In genomic region chr22:44157916-44158618, GRCh38 we compare ENCODE assay signal across 14 cellular contexts. TPM values are rescaled to one million over a fixed set of nuclear protein-coding genes. Genes with fewer than 3 reads are reported as not detected.
DNase-seq lines count a peak whose midpoint lies in the region; TF ChIP-seq lines count a peak whose summit lies in the region.
"Had no signal": no experiment of that assay in that cellular context is flagged by ENCODE, and none has a peak within 500 bp of the region (broad histone marks: within the 10 kb centered on the region; RNA-seq: fewer than 3 reads in every experiment).

No MANE protein-coding gene starts in this region.

- H3K4me3 ChIP-seq in iPS-20b (ENCODE audit: low read length) (no peak overlapping the region; the same call in 1 of the 2 replicates), stomach smooth muscle (ENCODE audit: low read length in 2 of 2) (peak overlapping the region in 1 of 2 donors; percentile 49)
- H3K4me3 ChIP-seq: K562 had no signal

- no CpG with 5 or more reads among the region's 13 CpGs for WGBS in H9 (ENCODE audit: extremely low coverage, insufficient read length, low lambda C conversion rate)

- H3K4me2 ChIP-seq in H9 (ENCODE audit: insufficient read depth, insufficient read length, low read length) = no peak overlapping the region

- H3K36me3 Mint-ChIP-seq in H9 (ENCODE audit: insufficient read depth in 1 of 3, low read depth in 3 of 3) (no peaks in the 10 kb centered on the region; a peak in 2 of 7 replicates), brain (no peaks in the 10 kb centered on the region), progenitor cell of endocrine pancreas (ENCODE audit: insufficient read depth) (no peaks in the 10 kb centered on the region)

- H2BK20ac ChIP-seq in H9 (ENCODE audit: low read depth, low read length, poor library complexity, severe bottlenecking) = no peak overlapping the region

- no peak overlapping the region for H3T11ph ChIP-seq in H9 (ENCODE audit: low read length)

- H3K23ac ChIP-seq in H9 (ENCODE audit: insufficient read length, low read depth, low read length) = no peak overlapping the region

- no peak overlapping the region for H2BK120ac ChIP-seq in H9 (ENCODE audit: low read depth, low read length, poor library complexity, severe bottlenecking)

- no peaks in the 10 kb centered on the region for H3K23me2 ChIP-seq in H9 (ENCODE audit: insufficient read length, low read depth, low read length, poor library complexity, severe bottlenecking)

- no peak for DNase-seq in H9
- no peak for DNase-seq in activated gamma-delta T cell (lab: John Stamatoyannopoulos, UW)
- DNase-seq in amygdala (lab: John Stamatoyannopoulos, UW) = no peak
- DNase-seq in progenitor cell of endocrine pancreas (ENCODE audit: low spot score, unreplicated experiment) = no peak
- no peak for DNase-seq in NCI-H748 (lab: John Stamatoyannopoulos, UW; ENCODE audit: unreplicated experiment)
- DNase-seq: BE2C; CD4-positive, alpha-beta memory T cell; DMS79 had no signal

- H2AFZ ChIP-seq in H9 (ENCODE audit: low read length) = no peak overlapping the region

- H3K36me3 ChIP-seq in iPS-20b (ENCODE audit: insufficient read depth, low read depth, low read length) = no peaks in the 10 kb centered on the region
- H3K36me3 ChIP-seq in stomach smooth muscle (ENCODE audit: control insufficient read depth in 2 of 2, insufficient read depth in 2 of 2, low read length in 2 of 2) = no peaks in the 10 kb centered on the region
- H3K36me3 ChIP-seq: BE2C had no signal

- H2BK15ac ChIP-seq in H9 (ENCODE audit: low read depth, low read length) = no peak overlapping the region

- H4K5ac ChIP-seq in H9 (ENCODE audit: insufficient read length, low read depth, low read length) = no peak overlapping the region

- H3K27me3 ChIP-seq in H9 (ENCODE audit: insufficient read depth, low read length) = no peaks in the 10 kb centered on the region
- no peaks in the 10 kb centered on the region for H3K27me3 ChIP-seq in iPS-20b (ENCODE audit: insufficient read depth, low read length)
- H3K27me3 ChIP-seq in stomach smooth muscle (ENCODE audit: control insufficient read depth in 1 of 2, insufficient read depth in 2 of 2, low read length in 2 of 2) = no peaks in the 10 kb centered on the region
- H3K27me3 ChIP-seq: BE2C had no signal

- H3K27ac Mint-ChIP-seq in H9 = peak overlapping the region; percentile 7 to 52 (median 50); a peak in 4 of 7 replicates
- H3K27ac Mint-ChIP-seq in brain = peak overlapping the region in 4 of 5 experiments; percentile 38 to 74 (median 58)
- no peak overlapping the region for H3K27ac Mint-ChIP-seq in progenitor cell of endocrine pancreas

- no peaks in the 10 kb centered on the region for H3K79me1 ChIP-seq in H9 (ENCODE audit: insufficient read depth, low read depth, low read length, poor library complexity, severe bottlenecking)

- no peak overlapping the region for H3K56ac ChIP-seq in H9 (ENCODE audit: insufficient read length, low read depth, low read length)

- TF ChIP-seq CTCF in H9 (conservative IDR thresholded peaks at IDR 0.05) (no peak), brain (conservative IDR thresholded peaks at IDR 0.05) (no peak), progenitor cell of endocrine pancreas (IDR thresholded peaks at IDR 0.05; ENCODE audit: unreplicated experiment) (no peak)

- H3K14ac ChIP-seq in H9 (ENCODE audit: insufficient read depth, low read length) = no peak overlapping the region

- H3K4ac ChIP-seq in H9 (ENCODE audit: low read depth, low read length) = no peak overlapping the region

- H3K4me3 Mint-ChIP-seq in H9 = no peak overlapping the region; a peak in 1 of 5 replicates
- peak overlapping the region in 1 of 5 experiments; percentile 32 for H3K4me3 Mint-ChIP-seq in brain
- no peak overlapping the region for H3K4me3 Mint-ChIP-seq in progenitor cell of endocrine pancreas (ENCODE audit: low read depth)
- H3K4me3 Mint-ChIP-seq: CD4-positive, alpha-beta memory T cell had no signal

- H3K79me2 ChIP-seq in H9 (ENCODE audit: insufficient read depth, low read length) = no peaks in the 10 kb centered on the region

- H3K9me3 ChIP-seq in H9 (ENCODE audit: control insufficient read depth, low read depth, low read length) (no peaks in the 10 kb centered on the region), iPS-20b (ENCODE audit: insufficient read depth, low read depth, low read length) (no peaks in the 10 kb centered on the region), stomach smooth muscle (ENCODE audit: control insufficient read depth in 2 of 2, low read length in 2 of 2) (no peaks in the 10 kb centered on the region)
- H3K9me3 ChIP-seq: BE2C had no signal

- no peak overlapping the region for H2BK5ac ChIP-seq in H9 (ENCODE audit: insufficient read length, low read length)

- H4K91ac ChIP-seq in H9 (ENCODE audit: insufficient read length, low read depth, low read length) = no peak overlapping the region

- no peak overlapping the region for H3K18ac ChIP-seq in H9 (ENCODE audit: insufficient read length, low read depth, low read length)

- no peaks in the 10 kb centered on the region for H4K20me1 ChIP-seq in H9 (ENCODE audit: control insufficient read depth, insufficient read depth, insufficient read length)

- H3K4me1 Mint-ChIP-seq in H9 (peaks cover 32 to 47% of the 10 kb centered on the region in 2 experiments), brain (peaks cover 32% of the 10 kb centered on the region), progenitor cell of endocrine pancreas (ENCODE audit: low read depth) (no peaks in the 10 kb centered on the region)
- H3K4me1 Mint-ChIP-seq: CD4-positive, alpha-beta memory T cell had no signal

- H2AK5ac ChIP-seq in H9 (ENCODE audit: insufficient read length, low read length) = no peak overlapping the region

- H3K9me3 Mint-ChIP-seq in H9 (no peaks in the 10 kb centered on the region), brain (no peaks in the 10 kb centered on the region), progenitor cell of endocrine pancreas (ENCODE audit: low read depth) (no peaks in the 10 kb centered on the region)
- H3K9me3 Mint-ChIP-seq: CD4-positive, alpha-beta memory T cell had no signal

- H3K27me3 Mint-ChIP-seq in H9 (ENCODE audit: low read depth) (no peaks in the 10 kb centered on the region), brain (peaks cover 10% of the 10 kb centered on the region), progenitor cell of endocrine pancreas (peaks cover 2% of the 10 kb centered on the region)
- H3K27me3 Mint-ChIP-seq: CD4-positive, alpha-beta memory T cell had no signal

- H4K8ac ChIP-seq in H9 (replicated peaks; ENCODE audit: insufficient read length, low read depth, low read length) = no peak overlapping the region

- H3K27ac ChIP-seq in H9 (ENCODE audit: insufficient read length, low read depth, low read length) = no peak overlapping the region
- peak overlapping the region; percentile 8 for H3K27ac ChIP-seq in iPS-20b (ENCODE audit: low read length)
- H3K27ac ChIP-seq in stomach smooth muscle (ENCODE audit: low read length) = peak overlapping the region; percentile 77
- H3K27ac ChIP-seq: C4-2B had no signal

- H2BK12ac ChIP-seq in H9 (ENCODE audit: insufficient read length, low read depth, low read length) = no peak overlapping the region

- H3K4me1 ChIP-seq in H9 (ENCODE audit: insufficient read depth, low read length) = peaks cover 3% of the 10 kb centered on the region; the same call in 1 of the 2 replicates
- peaks cover 14% of the 10 kb centered on the region; the same call in 1 of the 2 replicates for H3K4me1 ChIP-seq in iPS-20b (ENCODE audit: insufficient read depth, low read length)
- peaks cover 25% of the 10 kb centered on the region for H3K4me1 ChIP-seq in stomach smooth muscle (ENCODE audit: control insufficient read depth, insufficient read depth, low read length)
- H3K4me1 ChIP-seq: BE2C had no signal

- H3K9ac ChIP-seq in H9 (ENCODE audit: extremely low read depth, insufficient read length, low read length) (no peak overlapping the region), iPS-20b (ENCODE audit: low read depth, low read length) (no peak overlapping the region), stomach smooth muscle (ENCODE audit: low read length in 2 of 2) (no peak overlapping the region)

RNA-seq across cellular contexts. Expression of gene PARVG, which starts 22.7 kb away (rescaled TPM):
- total RNA-seq in H9 (2021) (1.3 and 1.6 TPM in 2 replicates), progenitor cell of endocrine pancreas (0.22 TPM in 1 of 2 replicates, not detected in the other)
- polyA plus RNA-seq in brain (ENCODE audit: insufficient read depth, low read depth, low replicate concordance) = 5.1 TPM
- total RNA-seq: G401 had no signal
- polyA plus RNA-seq: K562 had no signal
